ENCODE assay signal across 13 cellular contexts in genomic region chr11:69009441-69010211, GRCh38. TPM values are rescaled to one million over a fixed set of nuclear protein-coding genes. Genes with fewer than 3 reads are reported as not detected.
DNase-seq lines count a peak whose midpoint lies in the region; ATAC-seq and TF ChIP-seq lines count a peak whose summit lies in the region.
"Had no signal": no experiment of that assay in that cellular context is flagged by ENCODE, and none has a peak within 500 bp of the region (broad histone marks: within the 10 kb centered on the region; RNA-seq: fewer than 3 reads in every experiment).

No MANE protein-coding gene starts in this region.

- H3K27ac Mint-ChIP-seq in osteocyte (ENCODE audit: unreplicated experiment) = peak overlapping the region; percentile 97
- H3K27ac Mint-ChIP-seq: activated naive CD8-positive, alpha-beta T cell treated with anti-CD3 and anti-CD28 coated beads, Interleukin-2, amount 10 ng/mL, durations not matched to agents 7 days and 5 days had no signal

- H3K27me3 ChIP-seq in uterus = no peaks in the 10 kb centered on the region

- peaks cover 68% of the 10 kb centered on the region for H3K4me1 Mint-ChIP-seq in osteocyte (ENCODE audit: unreplicated experiment)
- H3K4me1 Mint-ChIP-seq: activated naive CD8-positive, alpha-beta T cell treated with anti-CD3 and anti-CD28 coated beads, Interleukin-2, amount 10 ng/mL, durations not matched to agents 7 days and 5 days had no signal

- intact Hi-C loops in uterus (cut with DNase I; ENCODE audit: low total_unique reads) = loop anchor here (10.0 kb wide), 1 partner anchor 65 kb away; no protein-coding TSS in a partner anchor

- ATAC-seq in HG03457 (IDR thresholded peaks at IDR 0.05; ENCODE audit: unreplicated experiment) = no peak

- H3K9me3 ChIP-seq in uterus = no peaks in the 10 kb centered on the region

- H3K9me3 Mint-ChIP-seq in osteocyte (ENCODE audit: unreplicated experiment) = no peaks in the 10 kb centered on the region
- H3K9me3 Mint-ChIP-seq: activated naive CD8-positive, alpha-beta T cell treated with anti-CD3 and anti-CD28 coated beads, Interleukin-2, amount 10 ng/mL, durations not matched to agents 7 days and 5 days; mesothelial cell of epicardium had no signal

- peak overlapping the region; percentile 97 to 99 for H3K27ac ChIP-seq in uterus

- H3K4me1 ChIP-seq in uterus = peaks cover 0 to 25% of the 10 kb centered on the region in 2 donors

- peak overlapping the region; percentile 93 to 94 for H3K4me3 ChIP-seq in foreskin fibroblast (ENCODE audit: low read depth in 1 of 2, low read length in 2 of 2)
- peak overlapping the region; percentile 61 to 83 for H3K4me3 ChIP-seq in uterus

- H3K36me3 ChIP-seq in uterus = no peaks in the 10 kb centered on the region

- no peaks in the 10 kb centered on the region for H3K27me3 Mint-ChIP-seq in osteocyte (ENCODE audit: unreplicated experiment)

- TF ChIP-seq CTCF in foreskin fibroblast (IDR thresholded peaks at IDR 0.05; ENCODE audit: low read depth, low read length) = no peak
- no peak for TF ChIP-seq CTCF in osteocyte (IDR thresholded peaks at IDR 0.05)
- no peak for TF ChIP-seq CTCF in uterus (IDR thresholded peaks at IDR 0.05)

- no peak overlapping the region for H3K4me3 Mint-ChIP-seq in osteocyte (ENCODE audit: unreplicated experiment)
- H3K4me3 Mint-ChIP-seq: activated naive CD8-positive, alpha-beta T cell treated with anti-CD3 and anti-CD28 coated beads, Interleukin-2, amount 10 ng/mL, durations not matched to agents 7 days and 5 days; mesothelial cell of epicardium had no signal

- peaks cover 5% of the 10 kb centered on the region for H3K36me3 Mint-ChIP-seq in osteocyte (ENCODE audit: unreplicated experiment)
- H3K36me3 Mint-ChIP-seq: activated naive CD8-positive, alpha-beta T cell treated with anti-CD3 and anti-CD28 coated beads, Interleukin-2, amount 10 ng/mL, durations not matched to agents 7 days and 5 days; mesothelial cell of epicardium had no signal

- no peak for TF ChIP-seq POLR2A in uterus (IDR thresholded peaks at IDR 0.05)

- peak; percentile 13 for DNase-seq in activated CD8-positive, alpha-beta memory T cell treated with anti-CD3 and anti-CD28 coated beads, Interleukin-2, amount 50 U/mL, for 4 hours
- DNase-seq in activated CD8-positive, alpha-beta memory T cell treated with anti-CD3 and anti-CD28 coated beads, Interleukin-2, amount 50 U/mL, for 48 hours = no peak
- peak in 1 of 2 donors; percentile 29 for DNase-seq in foreskin fibroblast
- no peak for DNase-seq in osteocyte (ENCODE audit: extremely low spot score, unreplicated experiment)
- DNase-seq in uterus = peak in 1 of 2 donors; percentile 29
- no peak for DNase-seq in T-helper 2 cell
- DNase-seq in NCI-H2029 (lab: John Stamatoyannopoulos, UW) = no peak
- DNase-seq: activated naive CD8-positive, alpha-beta T cell treated with anti-CD3 and anti-CD28 coated beads, Interleukin-2, amount 10 ng/mL, durations not matched to agents 7 days and 5 days; DMS79 treated with DMSO at 0.1 percent for 48 hours; NCI-H748 treated with DMSO at 0.1 percent for 48 hours had no signal

RNA-seq across cellular contexts. Expression of gene MRGPRF, which starts 3.4 kb away (rescaled TPM):
- total RNA-seq in osteocyte = 7.0 and 8.4 TPM in 2 replicates
- 100 to 1,000 TPM in 1 of 4 donors, 10 to 100 TPM in 3; 52.6 to 173 (median 75.0) TPM for total RNA-seq in uterus
- total RNA-seq: activated naive CD8-positive, alpha-beta T cell treated with anti-CD3 and anti-CD28 coated beads, Interleukin-2, amount 10 ng/mL, durations not matched to agents 7 days and 5 days had no signal

RNA-seq across cellular contexts. Expression of gene MRGPRD, which starts 28.8 kb away (rescaled TPM):
- total RNA-seq in osteocyte = not detected in 2 replicates
- under 1 TPM in 1 of 4 donors, not detected in 3; 0.41 TPM for total RNA-seq in uterus
- total RNA-seq: A673; activated naive CD8-positive, alpha-beta T cell treated with anti-CD3 and anti-CD28 coated beads, Interleukin-2, amount 10 ng/mL, durations not matched to agents 7 days and 5 days; mesothelial cell of epicardium had no signal

RNA-seq across cellular contexts. Expression of gene TPCN2, which starts 39.1 kb away (rescaled TPM):
- 21.0 and 22.4 TPM in 2 replicates for total RNA-seq in osteocyte
- 10 to 100 TPM in 3 of 4 donors, 1 to 10 TPM in 1; 5.6 to 54.6 (median 17.7) TPM for total RNA-seq in uterus
